ENCODE assay signal across 11 cellular contexts in the genomic region with DNA sequence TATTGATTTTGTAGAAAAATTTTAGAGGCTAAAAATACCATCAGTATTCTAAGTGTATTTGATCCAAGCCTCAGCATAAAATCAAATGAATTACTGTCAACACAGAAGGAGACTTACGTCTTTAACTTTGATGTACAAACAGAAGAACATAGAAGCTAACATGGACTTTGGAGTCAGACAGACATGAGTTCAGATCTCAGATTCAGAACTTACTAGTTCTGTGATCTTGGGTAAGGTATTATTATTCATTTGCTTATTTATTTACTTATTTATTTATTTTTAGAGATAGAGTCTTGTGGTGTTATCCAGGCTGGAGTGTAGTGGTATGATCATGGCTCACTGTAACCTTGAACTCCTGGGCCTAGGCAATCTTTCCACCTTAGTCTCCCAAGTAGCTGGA. TPM values are rescaled to one million over a fixed set of nuclear protein-coding genes. Genes with fewer than 3 reads are reported as not detected.
DNase-seq lines count a peak whose midpoint lies in the region; ATAC-seq and TF ChIP-seq lines count a peak whose summit lies in the region.
"Had no signal": no experiment of that assay in that cellular context is flagged by ENCODE, and none has a peak within 500 bp of the region (broad histone marks: within the 10 kb centered on the region; RNA-seq: fewer than 3 reads in every experiment).

No MANE protein-coding gene starts in this region.

- H3K9ac ChIP-seq in KMS-11, result no peak overlapping the region

- H4K20me1 ChIP-seq in KMS-11 (ENCODE audit: insufficient read depth), result no peaks in the 10 kb centered on the region

- H3K9me3 Mint-ChIP-seq in CD4-positive, alpha-beta T cell, result no peaks in the 10 kb centered on the region
- H3K9me3 Mint-ChIP-seq in natural killer cell treated with Interleukin-12 subunit alpha and Interleukin-12 subunit beta and Interleukin-15 and Interleukin-18, amount 100 ng/mL, for 72 hours, result no peaks in the 10 kb centered on the region

- no peak for TF ChIP-seq POLR2A in adrenal gland (IDR thresholded peaks at IDR 0.05)

- no peaks in the 10 kb centered on the region for H3K79me2 ChIP-seq in KMS-11 (ENCODE audit: insufficient read depth, low read depth)

- no peak for TF ChIP-seq CTCF in CD4-positive, alpha-beta T cell (IDR thresholded peaks at IDR 0.05)
- TF ChIP-seq CTCF in KMS-11 (conservative IDR thresholded peaks at IDR 0.05; ENCODE audit: low read depth, low read length), result no peak
- TF ChIP-seq CTCF in adrenal gland (IDR thresholded peaks at IDR 0.05), result no peak

- H2AFZ ChIP-seq in KMS-11 (ENCODE audit: low read depth), result 0 out of 2 replicates have a peak overlapping the region, but pooled peaks have one; percentile 51

- DNase-seq in CD4-positive, alpha-beta T cell, result no peak
- DNase-seq in adrenal gland, result no peak
- no peak for DNase-seq in natural killer cell treated with Interleukin-12 subunit alpha and Interleukin-12 subunit beta and Interleukin-15 and Interleukin-18, amount 100 ng/mL, for 72 hours (ENCODE audit: low spot score)
- no peak for DNase-seq in Kasumi-1 (lab: John Stamatoyannopoulos, UW)
- DNase-seq in NCI-H446 treated with DMSO at 0.1 percent for 48 hours (lab: John Stamatoyannopoulos, UW), result no peak
- no peak for DNase-seq in NCI-H2196 (lab: John Stamatoyannopoulos, UW; ENCODE audit: unreplicated experiment)
- no peak for DNase-seq in foreskin melanocyte
- DNase-seq: left colon; stimulated activated CD4-positive, alpha-beta T cell treated with anti-CD3 and anti-CD28 coated beads, Interleukin-1b, Interleukin-23, amount 100 ng/mL, for 48 hours had no signal

- H3K4me3 ChIP-seq in KMS-11 (IDR thresholded peaks at IDR 0.05; ENCODE audit: insufficient read depth, low read depth, low read length) (no peak overlapping the region), adrenal gland (peak overlapping the region in 1 of 4 donors; percentile 57)

- H3K36me3 ChIP-seq in KMS-11 (ENCODE audit: insufficient read depth) (no peaks in the 10 kb centered on the region), adrenal gland (replicated peaks in 1 of 2) (no peaks in the 10 kb centered on the region)

- H3K4me1 ChIP-seq in KMS-11 (ENCODE audit: low read depth, poor library complexity, severe bottlenecking) (peaks cover 30% of the 10 kb centered on the region), adrenal gland (replicated peaks in 1 of 2) (no peaks in the 10 kb centered on the region)

- H3K27ac ChIP-seq in CD4-positive, alpha-beta T cell (ENCODE audit: low read depth, low read length), result peak overlapping the region; percentile 67
- H3K27ac ChIP-seq in KMS-11 (no peak overlapping the region; the same call in 1 of the 2 replicates), adrenal gland (peak overlapping the region in 3 of 5 donors; percentile 50 to 86 (median 63))

- H3K27ac Mint-ChIP-seq in CD4-positive, alpha-beta T cell, result peak overlapping the region; percentile 82
- peak overlapping the region; percentile 98 to 99 for H3K27ac Mint-ChIP-seq in natural killer cell treated with Interleukin-12 subunit alpha and Interleukin-12 subunit beta and Interleukin-15 and Interleukin-18, amount 100 ng/mL, for 72 hours

- H3K27me3 Mint-ChIP-seq in CD4-positive, alpha-beta T cell, result no peaks in the 10 kb centered on the region
- no peaks in the 10 kb centered on the region for H3K27me3 Mint-ChIP-seq in natural killer cell treated with Interleukin-12 subunit alpha and Interleukin-12 subunit beta and Interleukin-15 and Interleukin-18, amount 100 ng/mL, for 72 hours

- POLR2A ChIA-PET in CD4-positive, alpha-beta T cell (lab: Charles Lee), result interaction anchor here (0.8 to 7.8 kb wide), 10 partner anchors 37 to 380 kb away, joined by 3 to 84 read pairs (median 6); a partner anchor contains a TSS

- H3K27me3 ChIP-seq in CD4-positive, alpha-beta T cell (ENCODE audit: control insufficient read depth, insufficient read depth, low read length), result no peaks in the 10 kb centered on the region
- H3K27me3 ChIP-seq in KMS-11 (ENCODE audit: insufficient read depth, low read depth) (no peaks in the 10 kb centered on the region), adrenal gland (no peaks in the 10 kb centered on the region)

- no peaks in the 10 kb centered on the region for H3K9me3 ChIP-seq in CD4-positive, alpha-beta T cell (ENCODE audit: control insufficient read depth, low read length)
- H3K9me3 ChIP-seq in adrenal gland (replicated peaks in 1 of 3), result no peaks in the 10 kb centered on the region

- peak overlapping the region; percentile 93 for H3K4me3 Mint-ChIP-seq in CD4-positive, alpha-beta T cell
- peak overlapping the region; percentile 91 for H3K4me3 Mint-ChIP-seq in natural killer cell treated with Interleukin-12 subunit alpha and Interleukin-12 subunit beta and Interleukin-15 and Interleukin-18, amount 100 ng/mL, for 72 hours

- no peak for ATAC-seq in CD4-positive, alpha-beta T cell (ENCODE audit: poor library complexity)
- ATAC-seq in natural killer cell treated with Interleukin-12 subunit alpha and Interleukin-12 subunit beta and Interleukin-15 and Interleukin-18, amount 100 ng/mL, for 72 hours, result no peak

- H3K4me1 Mint-ChIP-seq in CD4-positive, alpha-beta T cell (ENCODE audit: low read depth), result peaks cover 55% of the 10 kb centered on the region
- peaks cover 50 to 54% of the 10 kb centered on the region in 2 donors for H3K4me1 Mint-ChIP-seq in natural killer cell treated with Interleukin-12 subunit alpha and Interleukin-12 subunit beta and Interleukin-15 and Interleukin-18, amount 100 ng/mL, for 72 hours (ENCODE audit: low read depth in 2 of 2)

- peak overlapping the region; percentile 7; the same call in 1 of the 2 replicates for H3K4me2 ChIP-seq in KMS-11

- intact Hi-C loops in CD4-positive, alpha-beta T cell (cut with DNase I, micrococcal nuclease), result loop anchor here in 1 of 2 experiments (5.0 to 10.0 kb wide), 2 partner anchors 206 to 1117 kb away; no protein-coding TSS in a partner anchor
- intact Hi-C loops in adrenal gland (cut with DNase I), result loop anchor here in 1 of 2 donors (5.0 kb wide), 1 partner anchor 369 kb away; no protein-coding TSS in a partner anchor

- peaks cover 5% of the 10 kb centered on the region for H3K36me3 Mint-ChIP-seq in CD4-positive, alpha-beta T cell (ENCODE audit: low read depth)
- no peaks in the 10 kb centered on the region for H3K36me3 Mint-ChIP-seq in natural killer cell treated with Interleukin-12 subunit alpha and Interleukin-12 subunit beta and Interleukin-15 and Interleukin-18, amount 100 ng/mL, for 72 hours

- CTCF ChIA-PET in CD4-positive, alpha-beta T cell (lab: Charles Lee), result interaction anchor here (0.9 to 1.2 kb wide), 2 partner anchors 35 to 228 kb away, joined by 3 read pairs; no protein-coding TSS in a partner anchor

- whole genome bisulfite sequencing in adrenal gland, 4 donors, result 35 to 44% (median 42%) methylated on average over 1 of the region's 1 CpG

RNA-seq across cellular contexts. Expression of a gene that starts 4.0 kb away (rescaled TPM):
- total RNA-seq in CD4-positive, alpha-beta T cell, result 10 to 100 TPM; 23.4 to 24.3 TPM
- total RNA-seq in adrenal gland, result 1 to 10 TPM in 1 of 8 donors, under 1 TPM in 6, not detected in 1; 0.32 to 2.0 (median 0.55) TPM
- polyA plus RNA-seq in adrenal gland, result under 1 TPM; 0.13 to 0.59 (median 0.32) TPM
- 10 to 100 TPM; 40.2 to 83.7 TPM for total RNA-seq in natural killer cell treated with Interleukin-12 subunit alpha and Interleukin-12 subunit beta and Interleukin-15 and Interleukin-18, amount 100 ng/mL, for 72 hours

RNA-seq across cellular contexts. Expression of a gene that starts 19.2 kb away (rescaled TPM):
- total RNA-seq in CD4-positive, alpha-beta T cell, result not detected
- total RNA-seq in adrenal gland, result not detected
- not detected for polyA plus RNA-seq in adrenal gland
- not detected for total RNA-seq in natural killer cell treated with Interleukin-12 subunit alpha and Interleukin-12 subunit beta and Interleukin-15 and Interleukin-18, amount 100 ng/mL, for 72 hours
- total RNA-seq: Daoy, left colon had no signal

RNA-seq across cellular contexts. Expression of a gene that starts 36.9 kb away (rescaled TPM):
- 1 to 10 TPM; 3.0 to 3.2 TPM for total RNA-seq in CD4-positive, alpha-beta T cell
- total RNA-seq in adrenal gland, result 10 to 100 TPM in 5 of 8 donors, 1 to 10 TPM in 3; 8.9 to 16.3 (median 11.5) TPM
- polyA plus RNA-seq in adrenal gland, result 10 to 100 TPM in 1 of 3 donors, 1 to 10 TPM in 2; 4.2 to 18.5 (median 4.7) TPM
- total RNA-seq in natural killer cell treated with Interleukin-12 subunit alpha and Interleukin-12 subunit beta and Interleukin-15 and Interleukin-18, amount 100 ng/mL, for 72 hours, result 1 to 10 TPM; 3.5 to 4.5 TPM

RNA-seq across cellular contexts. Expression of a gene that starts 45.7 kb away (rescaled TPM):
- total RNA-seq in CD4-positive, alpha-beta T cell, result 10 to 100 TPM; 67.0 to 69.2 TPM
- 100 to 1,000 TPM in 4 of 8 donors, 10 to 100 TPM in 4; 62.4 to 167 (median 111) TPM for total RNA-seq in adrenal gland
- 100 to 1,000 TPM in 1 of 3 donors, 10 to 100 TPM in 2; 23.4 to 104 (median 50.5) TPM for polyA plus RNA-seq in adrenal gland
- total RNA-seq in natural killer cell treated with Interleukin-12 subunit alpha and Interleukin-12 subunit beta and Interleukin-15 and Interleukin-18, amount 100 ng/mL, for 72 hours, result 100 to 1,000 TPM; 158 to 171 TPM

Comparison
In these comparisons a context has a peak if more than half of its experiments do, and no peak if none do; other contexts are left out.
1. RNA of a gene that starts 4.0 kb away (total RNA-seq): 40.2 to 83.7 TPM in natural killer cell treated with Interleukin-12 subunit alpha and Interleukin-12 subunit beta and Interleukin-15 and Interleukin-18, amount 100 ng/mL, for 72 hours and 23.4 to 24.3 TPM in CD4-positive, alpha-beta T cell; 0.32 to 2.0 TPM in adrenal gland; every median in the first group is over 4 times any median in the second.